Comparison of ENCODE assay signal across 8 cellular contexts in genomic region chr9:137085918-137086530, GRCh38. TPM values are rescaled to one million over a fixed set of nuclear protein-coding genes. Genes with fewer than 3 reads are reported as not detected.
A peak's percentile ranks its signal among the peaks of the same experiment; 100 is the strongest.
DNase-seq lines count a peak whose midpoint lies in the region; ATAC-seq and TF ChIP-seq lines count a peak whose summit lies in the region.

No MANE protein-coding gene starts in this region.

- no peak for TF ChIP-seq CTCF in brain microvascular endothelial cell (IDR thresholded peaks at IDR 0.05; ENCODE audit: low read depth, low read length, missing control alignments)
- TF ChIP-seq CTCF in kidney epithelial cell (IDR thresholded peaks at IDR 0.05; ENCODE audit: insufficient read depth, low read length, poor library complexity, severe bottlenecking): no peak

- peak; percentile 7 for ATAC-seq in HG02623 (IDR thresholded peaks at IDR 0.05; ENCODE audit: unreplicated experiment)

- H3K4me3 ChIP-seq in brain microvascular endothelial cell (ENCODE audit: low read depth, low read length) (peak overlapping the region; percentile 73), kidney epithelial cell (ENCODE audit: low read depth, low read length) (peak overlapping the region; percentile 75)

- peak; percentile 63 for DNase-seq in ELF-1 (ENCODE audit: low read depth, low spot score)
- peak; percentile 82 for DNase-seq in RPMI7951 (ENCODE audit: low read depth)
- no peak for DNase-seq in brain microvascular endothelial cell
- DNase-seq in kidney epithelial cell (ENCODE audit: low read depth): no peak
- peak; percentile 64 for DNase-seq in stimulated activated CD8-positive, alpha-beta memory T cell treated with anti-CD3 and anti-CD28 coated beads, Interleukin-4, amount 100 ng/mL, for 48 hours
- no peak for DNase-seq in iPS-NIHi11 (ENCODE audit: low spot score)
- DNase-seq in DMS114 treated with DMSO at 0.1 percent for 48 hours (lab: John Stamatoyannopoulos, UW; ENCODE audit: unreplicated experiment): no peak

- H3K27me3 ChIP-seq in brain microvascular endothelial cell (replicated peaks) (no peaks in the 10 kb centered on the region), kidney epithelial cell (ENCODE audit: control insufficient read depth, insufficient read depth, low read length) (no peaks in the 10 kb centered on the region)

- peak overlapping the region; percentile 81 for H3K27ac ChIP-seq in brain microvascular endothelial cell

- in situ Hi-C loops in brain microvascular endothelial cell (cut with HindIII; ENCODE audit: low pct_ligation_motif_present, low sequenced_read_pairs): no loop called here

- H3K36me3 ChIP-seq in brain microvascular endothelial cell (replicated peaks) (no peaks in the 10 kb centered on the region), kidney epithelial cell (ENCODE audit: control insufficient read depth, insufficient read depth, low read length) (peaks cover 3% of the 10 kb centered on the region)

RNA-seq across cellular contexts. Expression of gene MAN1B1, which starts 0.8 kb away (rescaled TPM):
- 39.2 and 56.9 TPM in 2 replicates for total RNA-seq in RPMI7951 (2014; rRNA removed; shearing (Covaris generic))
- total RNA-seq in kidney epithelial cell: 76.8 and 80.3 TPM in 2 replicates

RNA-seq across cellular contexts. Expression of gene UAP1L1, which starts 8.7 kb away (rescaled TPM):
- total RNA-seq in RPMI7951 (2014; rRNA removed; shearing (Covaris generic)): 7.6 and 10.0 TPM in 2 replicates
- total RNA-seq in kidney epithelial cell: 9.7 and 11.7 TPM in 2 replicates

RNA-seq across cellular contexts. Expression of gene SAPCD2, which starts 15.7 kb away (rescaled TPM):
- 15.3 and 21.8 TPM in 2 replicates for total RNA-seq in RPMI7951 (2014; rRNA removed; shearing (Covaris generic))
- 5.3 and 5.8 TPM in 2 replicates for total RNA-seq in kidney epithelial cell

RNA-seq across cellular contexts. Expression of gene DPP7, which starts 28.5 kb away (rescaled TPM):
- total RNA-seq in RPMI7951 (2014; rRNA removed; shearing (Covaris generic)): 30.8 and 37.5 TPM in 2 replicates
- 116 and 137 TPM in 2 replicates for total RNA-seq in kidney epithelial cell

RNA-seq across cellular contexts. Expression of gene ENTPD2, which starts 32.2 kb away (rescaled TPM):
- not detected in 2 replicates for total RNA-seq in RPMI7951 (2014; rRNA removed; shearing (Covaris generic))
- 0.21 TPM in 1 of 2 replicates, not detected in the other for total RNA-seq in kidney epithelial cell

Comparison
In these comparisons a context has a peak if more than half of its experiments do, and no peak if none do; other contexts are left out.
1. DNase-seq: peak in ELF-1 (single experiment), RPMI7951 (single experiment) and stimulated activated CD8-positive, alpha-beta memory T cell treated with anti-CD3 and anti-CD28 coated beads, Interleukin-4, amount 100 ng/mL, for 48 hours (single experiment); none in brain microvascular endothelial cell (single experiment), kidney epithelial cell (single experiment), iPS-NIHi11 (single experiment) and DMS114 treated with DMSO at 0.1 percent for 48 hours (single experiment).